ENCODE assay signal across 13 cellular contexts in genomic region chr10:94314913-94315545, GRCh38.
DNase-seq lines count a peak whose midpoint lies in the region; ATAC-seq and TF ChIP-seq lines count a peak whose summit lies in the region.
"Had no signal": no experiment of that assay in that cellular context is flagged by ENCODE, and none has a peak within 500 bp of the region (broad histone marks: within the 10 kb centered on the region; RNA-seq: fewer than 3 reads in every experiment).

No MANE protein-coding gene starts in this region.

- H3K27ac Mint-ChIP-seq in nephron: peak overlapping the region; percentile 69 to 81 (median 78)
- no peak overlapping the region for H3K27ac Mint-ChIP-seq in activated naive CD4-positive, alpha-beta T cell treated with anti-CD3 and anti-CD28 coated beads, Interleukin-2, amount 10 ng/mL, durations not matched to agents 7 days and 5 days
- H3K27ac Mint-ChIP-seq: activated CD8-positive, alpha-beta memory T cell treated with anti-CD3 and anti-CD28 coated beads, Interleukin-2, amount 10 ng/mL, durations not matched to agents 7 days and 5 days; activated naive CD8-positive, alpha-beta T cell treated with anti-CD3 and anti-CD28 coated beads for 36 hours had no signal

- no peaks in the 10 kb centered on the region for H3K27me3 Mint-ChIP-seq in nephron (ENCODE audit: low read depth)
- peaks cover 13% of the 10 kb centered on the region for H3K27me3 Mint-ChIP-seq in activated naive CD4-positive, alpha-beta T cell treated with anti-CD3 and anti-CD28 coated beads, Interleukin-2, amount 10 ng/mL, durations not matched to agents 7 days and 5 days
- H3K27me3 Mint-ChIP-seq: activated CD8-positive, alpha-beta memory T cell treated with anti-CD3 and anti-CD28 coated beads, Interleukin-2, amount 10 ng/mL, durations not matched to agents 7 days and 5 days had no signal

- H3K4me1 Mint-ChIP-seq in nephron: peaks cover 15% of the 10 kb centered on the region
- H3K4me1 Mint-ChIP-seq in activated naive CD4-positive, alpha-beta T cell treated with anti-CD3 and anti-CD28 coated beads, Interleukin-2, amount 10 ng/mL, durations not matched to agents 7 days and 5 days: no peaks in the 10 kb centered on the region
- H3K4me1 Mint-ChIP-seq: activated naive CD8-positive, alpha-beta T cell treated with anti-CD3 and anti-CD28 coated beads for 36 hours had no signal

- peaks cover 20% of the 10 kb centered on the region for H3K36me3 Mint-ChIP-seq in nephron (ENCODE audit: low read depth)
- H3K36me3 Mint-ChIP-seq in activated naive CD4-positive, alpha-beta T cell treated with anti-CD3 and anti-CD28 coated beads, Interleukin-2, amount 10 ng/mL, durations not matched to agents 7 days and 5 days: no peaks in the 10 kb centered on the region
- H3K36me3 Mint-ChIP-seq: activated CD8-positive, alpha-beta memory T cell treated with anti-CD3 and anti-CD28 coated beads, Interleukin-2, amount 10 ng/mL, durations not matched to agents 7 days and 5 days; activated naive CD8-positive, alpha-beta T cell treated with anti-CD3 and anti-CD28 coated beads for 36 hours had no signal

- CTCF ChIA-PET in activated naive CD4-positive, alpha-beta T cell treated with anti-CD3 and anti-CD28 coated beads, Interleukin-2, amount 10 ng/mL, durations not matched to agents 7 days and 5 days (lab: Charles Lee): no interaction called here

- DNase-seq in D341Med (ENCODE audit: low spot score) (peak; percentile 20), NCI-H69 (lab: John Stamatoyannopoulos, UW) (peak; percentile 25), fibroblast of gingiva (ENCODE audit: low read depth) (peak; percentile 66), NCI-H187 (lab: John Stamatoyannopoulos, UW) (no peak)
- no peak for DNase-seq in activated naive CD4-positive, alpha-beta T cell treated with anti-CD3 and anti-CD28 coated beads, Interleukin-2, amount 10 ng/mL, durations not matched to agents 7 days and 5 days
- DNase-seq: activated CD8-positive, alpha-beta memory T cell treated with anti-CD3 and anti-CD28 coated beads, Interleukin-2, amount 10 ng/mL, durations not matched to agents 7 days and 5 days; activated naive CD8-positive, alpha-beta T cell treated with anti-CD3 and anti-CD28 coated beads for 36 hours; dorsolateral prefrontal cortex; left cardiac atrium; testis had no signal

- no peaks in the 10 kb centered on the region for H3K9me3 Mint-ChIP-seq in nephron
- no peaks in the 10 kb centered on the region for H3K9me3 Mint-ChIP-seq in activated naive CD4-positive, alpha-beta T cell treated with anti-CD3 and anti-CD28 coated beads, Interleukin-2, amount 10 ng/mL, durations not matched to agents 7 days and 5 days
- H3K9me3 Mint-ChIP-seq: activated naive CD8-positive, alpha-beta T cell treated with anti-CD3 and anti-CD28 coated beads for 36 hours had no signal

- ATAC-seq in GM18867 (IDR thresholded peaks at IDR 0.05; ENCODE audit: unreplicated experiment) (no peak), HG03095 (IDR thresholded peaks at IDR 0.05; ENCODE audit: unreplicated experiment) (no peak)
- ATAC-seq: activated CD8-positive, alpha-beta memory T cell treated with anti-CD3 and anti-CD28 coated beads, Interleukin-2, amount 10 ng/mL, durations not matched to agents 7 days and 5 days had no signal

- H3K4me3 Mint-ChIP-seq in nephron: no peak overlapping the region
- H3K4me3 Mint-ChIP-seq in activated naive CD4-positive, alpha-beta T cell treated with anti-CD3 and anti-CD28 coated beads, Interleukin-2, amount 10 ng/mL, durations not matched to agents 7 days and 5 days: no peak overlapping the region
- H3K4me3 Mint-ChIP-seq: activated CD8-positive, alpha-beta memory T cell treated with anti-CD3 and anti-CD28 coated beads, Interleukin-2, amount 10 ng/mL, durations not matched to agents 7 days and 5 days; activated naive CD8-positive, alpha-beta T cell treated with anti-CD3 and anti-CD28 coated beads for 36 hours had no signal

- peak in 1 of 3 experiments; percentile 11 for TF ChIP-seq CTCF in nephron (IDR thresholded peaks at IDR 0.05; ENCODE audit: unreplicated experiment in 3 of 3)

Comparison
In these comparisons a context has a peak if more than half of its experiments do, and no peak if none do; other contexts are left out.
1. DNase-seq: peak in D341Med (single experiment), NCI-H69 (single experiment) and fibroblast of gingiva (single experiment); none in NCI-H187 (0 of 2) and activated naive CD4-positive, alpha-beta T cell treated with anti-CD3 and anti-CD28 coated beads, Interleukin-2, amount 10 ng/mL, durations not matched to agents 7 days and 5 days (single experiment).